Comparison of ENCODE assay signal across 8 cellular contexts in the genomic region with DNA sequence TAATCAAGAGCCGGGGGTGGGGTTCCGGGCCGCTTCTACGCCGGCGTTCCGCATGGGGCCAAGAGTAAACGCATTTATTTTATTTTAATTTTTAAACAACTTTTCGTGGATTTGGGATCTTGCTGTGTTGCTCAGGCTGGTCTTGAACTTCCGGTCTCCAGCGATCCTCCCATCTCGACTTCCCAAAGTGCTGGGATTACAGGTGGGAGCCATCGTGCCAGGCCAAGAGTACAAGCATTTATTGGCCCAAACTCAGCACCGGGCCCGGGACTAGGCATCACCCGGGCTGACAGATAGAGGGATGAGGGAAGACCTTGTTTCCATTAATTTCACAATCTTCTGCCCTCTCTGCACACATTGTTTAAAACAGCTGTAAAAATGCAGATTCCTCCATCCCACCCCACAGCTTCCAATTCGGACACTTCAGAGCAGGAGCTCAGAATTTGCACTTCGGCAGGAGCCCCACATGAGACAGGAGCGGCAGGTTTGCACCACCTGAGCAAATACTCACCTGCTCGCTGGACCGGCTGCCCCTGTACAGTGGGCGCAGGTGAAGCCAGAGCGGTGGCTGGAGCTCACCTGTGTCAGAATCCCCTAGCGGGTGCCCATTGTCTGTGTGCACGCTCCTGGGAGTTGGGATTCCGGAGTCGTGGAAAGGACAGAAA. TPM values are rescaled to one million over a fixed set of nuclear protein-coding genes. Genes with fewer than 3 reads are reported as not detected.
A peak's percentile ranks its signal among the peaks of the same experiment; 100 is the strongest.
DNase-seq lines count a peak whose midpoint lies in the region; ATAC-seq and TF ChIP-seq lines count a peak whose summit lies in the region.

No MANE protein-coding gene starts in this region.

- CTCF ChIA-PET in activated CD4-positive, alpha-beta memory T cell treated with anti-CD3 and anti-CD28 coated beads for 36 hours (lab: Charles Lee) = interaction anchor here (1.0 to 1.4 kb wide), 3 partner anchors 28 to 75 kb away, joined by 3 to 6 read pairs (median 3); no protein-coding TSS in a partner anchor

- peaks cover 0 to 22% (median 4%) of the 10 kb centered on the region in 4 donors for H3K4me1 ChIP-seq in tibial nerve

- ATAC-seq in GM21390 (IDR thresholded peaks at IDR 0.05; ENCODE audit: unreplicated experiment) (no peak), GM21576 (IDR thresholded peaks at IDR 0.05; ENCODE audit: unreplicated experiment) (no peak), HG03469 (IDR thresholded peaks at IDR 0.05; ENCODE audit: unreplicated experiment) (no peak)

- no peaks in the 10 kb centered on the region for H3K9me3 Mint-ChIP-seq in activated naive CD4-positive, alpha-beta T cell treated with anti-CD3 and anti-CD28 coated beads, Interleukin-2, amount 50 U/mL, for 24 hours
- H3K9me3 Mint-ChIP-seq in activated CD4-positive, alpha-beta memory T cell treated with anti-CD3 and anti-CD28 coated beads for 36 hours = no peaks in the 10 kb centered on the region

- WGBS in tibial nerve, 2 donors = 38 to 40% methylated on average over 27 of the region's 27 CpGs

- H3K27me3 ChIP-seq in tibial nerve = no peaks in the 10 kb centered on the region

- peak overlapping the region; percentile 71 for H3K4me3 Mint-ChIP-seq in activated naive CD4-positive, alpha-beta T cell treated with anti-CD3 and anti-CD28 coated beads, Interleukin-2, amount 50 U/mL, for 24 hours
- H3K4me3 Mint-ChIP-seq in activated CD4-positive, alpha-beta memory T cell treated with anti-CD3 and anti-CD28 coated beads for 36 hours = peak overlapping the region; percentile 66

- TF ChIP-seq EP300 in tibial nerve (IDR thresholded peaks at IDR 0.05) = no peak

- no peak for TF ChIP-seq CTCF in tibial nerve (IDR thresholded peaks at IDR 0.05)

- peaks cover 6% of the 10 kb centered on the region for H3K4me1 Mint-ChIP-seq in activated naive CD4-positive, alpha-beta T cell treated with anti-CD3 and anti-CD28 coated beads, Interleukin-2, amount 50 U/mL, for 24 hours
- peaks cover 15% of the 10 kb centered on the region for H3K4me1 Mint-ChIP-seq in activated CD4-positive, alpha-beta memory T cell treated with anti-CD3 and anti-CD28 coated beads for 36 hours (ENCODE audit: low read depth)

- H3K27me3 Mint-ChIP-seq in activated naive CD4-positive, alpha-beta T cell treated with anti-CD3 and anti-CD28 coated beads, Interleukin-2, amount 50 U/mL, for 24 hours = peaks cover 2% of the 10 kb centered on the region
- H3K27me3 Mint-ChIP-seq in activated CD4-positive, alpha-beta memory T cell treated with anti-CD3 and anti-CD28 coated beads for 36 hours = no peaks in the 10 kb centered on the region

- H3K4me3 ChIP-seq in iPS-18c (ENCODE audit: insufficient read depth, low read depth, low read length) (peak overlapping the region; percentile 21; the same call in 1 of the 2 replicates), tibial nerve (peak overlapping the region; percentile 30 to 83 (median 56))

- intact Hi-C loops in activated CD4-positive, alpha-beta memory T cell treated with anti-CD3 and anti-CD28 coated beads for 36 hours (cut with micrococcal nuclease) = loop anchor here (2.0 to 5.0 kb wide), 3 partner anchors 77 to 247 kb away; a partner anchor contains a TSS

- POLR2A ChIA-PET in activated CD4-positive, alpha-beta memory T cell treated with anti-CD3 and anti-CD28 coated beads for 36 hours (lab: Charles Lee) = interaction anchor here (1.4 kb wide), 1 partner anchor 22 kb away, joined by 3 read pairs; no protein-coding TSS in a partner anchor

- TF ChIP-seq POLR2A in tibial nerve (IDR thresholded peaks at IDR 0.05) = no peak

- DNase-seq in activated naive CD4-positive, alpha-beta T cell treated with Interleukin-2 at 50 U/mL for 16 hours = no peak
- no peak for DNase-seq in activated CD4-positive, alpha-beta memory T cell treated with anti-CD3 and anti-CD28 coated beads for 36 hours
- no peak for DNase-seq in tibial nerve (ENCODE audit: low spot score in 2 of 2)

- no peaks in the 10 kb centered on the region for H3K36me3 ChIP-seq in tibial nerve

- H3K36me3 Mint-ChIP-seq in activated naive CD4-positive, alpha-beta T cell treated with anti-CD3 and anti-CD28 coated beads, Interleukin-2, amount 50 U/mL, for 24 hours = peaks cover 2% of the 10 kb centered on the region
- peaks cover 13% of the 10 kb centered on the region for H3K36me3 Mint-ChIP-seq in activated CD4-positive, alpha-beta memory T cell treated with anti-CD3 and anti-CD28 coated beads for 36 hours

- no peak overlapping the region for H3K27ac ChIP-seq in tibial nerve

- no peaks in the 10 kb centered on the region for H3K9me3 ChIP-seq in iPS-18c (ENCODE audit: control insufficient read depth, insufficient read depth, low read length)
- no peaks in the 10 kb centered on the region for H3K9me3 ChIP-seq in tibial nerve

- no peak overlapping the region for H3K27ac Mint-ChIP-seq in activated naive CD4-positive, alpha-beta T cell treated with anti-CD3 and anti-CD28 coated beads, Interleukin-2, amount 50 U/mL, for 24 hours
- H3K27ac Mint-ChIP-seq in activated CD4-positive, alpha-beta memory T cell treated with anti-CD3 and anti-CD28 coated beads for 36 hours = no peak overlapping the region

RNA-seq across cellular contexts. Expression of a gene that starts 0.7 kb away (rescaled TPM):
- 10 to 100 TPM; 66.9 to 67.8 TPM for total RNA-seq in activated CD4-positive, alpha-beta memory T cell treated with anti-CD3 and anti-CD28 coated beads for 36 hours
- under 1 TPM in 2 of 4 donors, not detected in 2; 0.20 to 0.66 TPM for total RNA-seq in tibial nerve

Comparison
In these comparisons a context has a peak if more than half of its experiments do, and no peak if none do; other contexts are left out.
1. RNA of a gene that starts 0.7 kb away (total RNA-seq): 66.9 to 67.8 TPM in activated CD4-positive, alpha-beta memory T cell treated with anti-CD3 and anti-CD28 coated beads for 36 hours; 0.20 to 0.66 TPM in tibial nerve; every median in the first group is over 10 times any median in the second.